8 cellular contexts compared by ENCODE assay signal in the genomic region with DNA sequence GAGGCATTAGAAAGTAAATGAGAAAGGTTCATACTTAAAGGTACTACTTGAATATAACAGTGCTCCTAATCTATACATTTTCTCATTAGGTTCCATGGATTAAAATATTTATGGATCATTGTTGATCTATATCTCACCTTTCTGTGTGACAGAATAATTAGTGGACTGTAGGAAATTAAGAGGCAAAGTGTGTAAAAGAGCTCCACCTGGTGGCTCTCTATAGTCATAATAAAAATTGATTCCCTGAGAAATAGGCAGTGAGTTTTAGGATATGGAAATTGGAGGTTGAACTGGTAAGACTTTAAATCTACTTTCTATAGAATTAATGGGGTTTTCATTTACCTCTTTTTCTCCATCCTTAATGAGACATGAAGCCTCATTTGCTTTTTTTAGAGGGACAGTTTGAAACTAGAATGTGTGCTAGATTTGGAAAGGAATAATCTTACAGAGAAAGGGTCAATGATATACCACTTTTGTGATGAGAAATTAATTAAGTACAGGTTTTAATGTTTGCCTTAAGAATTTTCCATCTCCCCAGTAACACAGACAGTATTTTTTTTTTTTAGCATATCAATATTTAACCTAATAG. TPM values are rescaled to one million over a fixed set of nuclear protein-coding genes. Genes with fewer than 3 reads are reported as not detected.
DNase-seq lines count a peak whose midpoint lies in the region; ATAC-seq and TF ChIP-seq lines count a peak whose summit lies in the region.

No MANE protein-coding gene starts in this region.

- H3K4me1 Mint-ChIP-seq in activated naive CD4-positive, alpha-beta T cell treated with anti-CD3 and anti-CD28 coated beads, Interleukin-2, amount 50 U/mL, for 24 hours = peaks cover 16% of the 10 kb centered on the region

- H2BK5ac ChIP-seq in mesendoderm (ENCODE audit: low read length) = no peak overlapping the region

- H3K79me1 ChIP-seq in mesendoderm (ENCODE audit: low read length) = no peaks in the 10 kb centered on the region

- H2BK120ac ChIP-seq in mesendoderm (ENCODE audit: low read depth, low read length) = no peak overlapping the region

- peak; percentile 65 for TF ChIP-seq CTCF in fibroblast of pulmonary artery (IDR thresholded peaks at IDR 0.05; ENCODE audit: low read length, missing control alignments)

- no peak overlapping the region for H3K4me3 Mint-ChIP-seq in activated naive CD4-positive, alpha-beta T cell treated with anti-CD3 and anti-CD28 coated beads, Interleukin-2, amount 50 U/mL, for 24 hours

- DNase-seq in activated naive CD4-positive, alpha-beta T cell (lab: John Stamatoyannopoulos, UW) = no peak
- peak; percentile 20 for DNase-seq in RPMI7951 (ENCODE audit: low read depth)
- no peak for DNase-seq in fibroblast of pulmonary artery (ENCODE audit: low read depth)
- peak; percentile 80 for DNase-seq in superior temporal gyrus (ENCODE audit: extremely low spot score)
- no peak for DNase-seq in mesendoderm
- DNase-seq in GOT3 (lab: John Stamatoyannopoulos, UW) = no peak

- H4K5ac ChIP-seq in mesendoderm (ENCODE audit: low read length) = no peak overlapping the region

- peaks cover 4% of the 10 kb centered on the region for H3K36me3 ChIP-seq in mesendoderm (ENCODE audit: control insufficient read depth, insufficient read depth, low read length)

- no peak overlapping the region for H3K4me2 ChIP-seq in mesendoderm (ENCODE audit: low read length)

- H3K18ac ChIP-seq in mesendoderm (ENCODE audit: low read length) = no peak overlapping the region

- ATAC-seq in HG02870 (IDR thresholded peaks at IDR 0.05; ENCODE audit: unreplicated experiment) = peak; percentile 54

- H4K8ac ChIP-seq in mesendoderm (ENCODE audit: low read depth, low read length) = no peak overlapping the region

- H3K36me3 Mint-ChIP-seq in activated naive CD4-positive, alpha-beta T cell treated with anti-CD3 and anti-CD28 coated beads, Interleukin-2, amount 50 U/mL, for 24 hours = peaks cover 16% of the 10 kb centered on the region

- no peak overlapping the region for H3K4ac ChIP-seq in mesendoderm (ENCODE audit: low read depth, low read length)

- H3K27me3 Mint-ChIP-seq in activated naive CD4-positive, alpha-beta T cell treated with anti-CD3 and anti-CD28 coated beads, Interleukin-2, amount 50 U/mL, for 24 hours = no peaks in the 10 kb centered on the region

- no peak overlapping the region for H3K4me3 ChIP-seq in fibroblast of pulmonary artery (replicated peaks; ENCODE audit: low read depth, low read length)
- no peak overlapping the region for H3K4me3 ChIP-seq in mesendoderm (ENCODE audit: low read length)

- no peak overlapping the region for H3K27ac ChIP-seq in mesendoderm (ENCODE audit: low read depth, low read length)

- H3K56ac ChIP-seq in mesendoderm (ENCODE audit: low read length) = no peak overlapping the region

- H2AK5ac ChIP-seq in mesendoderm (ENCODE audit: low read length) = no peak overlapping the region

- no peaks in the 10 kb centered on the region for H3K4me1 ChIP-seq in mesendoderm (ENCODE audit: control insufficient read depth, low read depth, low read length)

- H3K79me2 ChIP-seq in mesendoderm (ENCODE audit: control insufficient read depth, insufficient read depth, low read length) = no peaks in the 10 kb centered on the region

- no peaks in the 10 kb centered on the region for H3K27me3 ChIP-seq in mesendoderm (ENCODE audit: insufficient read depth, low read length, poor library complexity)

- no peak overlapping the region for H2BK15ac ChIP-seq in mesendoderm (replicated peaks; ENCODE audit: low read depth)

- H3K9me3 Mint-ChIP-seq in activated naive CD4-positive, alpha-beta T cell treated with anti-CD3 and anti-CD28 coated beads, Interleukin-2, amount 50 U/mL, for 24 hours = no peaks in the 10 kb centered on the region

- no peak overlapping the region for H3K23ac ChIP-seq in mesendoderm (ENCODE audit: low read length)

- H3K9ac ChIP-seq in mesendoderm (ENCODE audit: low read length) = no peak overlapping the region

- peak overlapping the region; percentile 11 for H3K27ac Mint-ChIP-seq in activated naive CD4-positive, alpha-beta T cell treated with anti-CD3 and anti-CD28 coated beads, Interleukin-2, amount 50 U/mL, for 24 hours

RNA-seq across cellular contexts. Expression of a gene that starts 11.8 kb away (rescaled TPM):
- total RNA-seq in RPMI7951 (2014; rRNA removed; shearing (Covaris generic)) = 58.0 and 65.6 TPM in 2 replicates
- 10.9 TPM for polyA plus RNA-seq in mesendoderm (2013, experiment 1 of 2)
- 11.4 TPM for polyA plus RNA-seq in mesendoderm (2013, experiment 2 of 2)

RNA-seq across cellular contexts. Expression of a gene that starts 17.2 kb away (rescaled TPM):
- 92.0 and 111 TPM in 2 replicates for total RNA-seq in RPMI7951 (2014; rRNA removed; shearing (Covaris generic))
- polyA plus RNA-seq in mesendoderm (2013, experiment 1 of 2) = 286 TPM
- 280 TPM for polyA plus RNA-seq in mesendoderm (2013, experiment 2 of 2)

Comparison
In these comparisons a context has a peak if more than half of its experiments do, and no peak if none do; other contexts are left out.
1. DNase-seq: peak in RPMI7951 (single experiment) and superior temporal gyrus (single experiment); none in activated naive CD4-positive, alpha-beta T cell (0 of 4), fibroblast of pulmonary artery (single experiment), mesendoderm (single experiment) and GOT3 (single experiment).